In the genomic region with DNA sequence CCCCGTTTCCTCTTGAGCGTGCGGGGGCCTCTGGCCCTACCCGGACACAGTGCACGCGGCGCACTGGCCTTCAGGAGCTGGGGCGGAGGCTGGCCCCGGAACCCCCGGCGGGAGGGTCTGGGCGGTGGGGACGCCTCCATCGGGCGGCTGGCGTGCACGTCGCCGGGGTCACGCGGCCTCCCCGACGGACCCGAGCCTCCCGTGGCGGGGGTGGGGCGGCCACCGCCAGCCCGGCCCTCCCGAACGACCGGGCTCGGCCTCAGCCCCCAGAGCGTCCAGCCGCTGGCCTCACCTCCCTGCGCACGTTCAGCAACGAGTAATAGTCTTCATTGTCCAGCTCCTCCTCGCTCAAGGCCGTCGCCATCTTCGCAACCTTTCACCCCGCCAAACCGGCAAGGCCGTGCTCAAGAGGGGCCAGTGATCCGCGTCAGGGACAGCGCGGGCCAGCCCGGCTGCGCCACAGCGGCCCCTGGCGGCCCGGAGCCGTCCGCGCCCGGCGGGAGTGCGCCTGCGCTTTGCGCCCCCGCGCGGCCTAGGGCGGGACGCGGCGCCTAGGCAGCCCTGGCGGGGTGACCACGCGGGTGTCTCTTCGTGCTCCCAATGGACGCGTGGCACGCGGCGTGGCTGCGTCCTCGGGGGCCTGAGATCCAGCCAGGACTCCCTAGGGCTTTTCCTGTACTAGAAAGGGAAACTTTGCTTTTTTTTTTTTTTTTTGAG, we compare ENCODE assay signal across 8 cellular contexts. TPM values are rescaled to one million over a fixed set of nuclear protein-coding genes. Genes with fewer than 3 reads are reported as not detected.
A peak's percentile ranks its signal among the peaks of the same experiment; 100 is the strongest.
DNase-seq lines count a peak whose midpoint lies in the region; ATAC-seq, FAIRE-seq and TF ChIP-seq lines count a peak whose summit lies in the region.

A gene with protein sequence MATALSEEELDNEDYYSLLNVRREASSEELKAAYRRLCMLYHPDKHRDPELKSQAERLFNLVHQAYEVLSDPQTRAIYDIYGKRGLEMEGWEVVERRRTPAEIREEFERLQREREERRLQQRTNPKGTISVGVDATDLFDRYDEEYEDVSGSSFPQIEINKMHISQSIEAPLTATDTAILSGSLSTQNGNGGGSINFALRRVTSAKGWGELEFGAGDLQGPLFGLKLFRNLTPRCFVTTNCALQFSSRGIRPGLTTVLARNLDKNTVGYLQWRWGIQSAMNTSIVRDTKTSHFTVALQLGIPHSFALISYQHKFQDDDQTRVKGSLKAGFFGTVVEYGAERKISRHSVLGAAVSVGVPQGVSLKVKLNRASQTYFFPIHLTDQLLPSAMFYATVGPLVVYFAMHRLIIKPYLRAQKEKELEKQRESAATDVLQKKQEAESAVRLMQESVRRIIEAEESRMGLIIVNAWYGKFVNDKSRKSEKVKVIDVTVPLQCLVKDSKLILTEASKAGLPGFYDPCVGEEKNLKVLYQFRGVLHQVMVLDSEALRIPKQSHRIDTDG (minus strand): TSS at position 380 of the 717 bp plus-strand sequence. CDS start 16 bp downstream, at position 364.

- peak; percentile 99 for FAIRE-seq in HTR-8/SVneo (lab: Jason Lieb, UNC)

- DNase-seq in Calu3 = peak; percentile 89
- DNase-seq in HTR-8/SVneo (ENCODE audit: insufficient read length, low spot score) = peak; percentile 83
- DNase-seq in NOMO-1 treated with dmso at 0.1 percent for 144 hours (lab: John Stamatoyannopoulos, UW; ENCODE audit: unreplicated experiment) = peak; percentile 84
- peak; percentile 75 for DNase-seq in activated CD8-positive, alpha-beta memory T cell treated with anti-CD3 and anti-CD28 coated beads, Interleukin-2, amount 50 U/mL, for 24 hours (ENCODE audit: extremely low read depth)
- DNase-seq in endothelial cell (ENCODE audit: low spot score) = peak; percentile 94
- peak; percentile 72 to 90 for DNase-seq in mesothelial cell of epicardium (ENCODE audit: low spot score in 2 of 2, unreplicated experiment in 2 of 2)
- peak; percentile 83 to 86 for DNase-seq in stimulated activated CD8-positive, alpha-beta memory T cell treated with anti-CD3 and anti-CD28 coated beads, Interleukin-15, amount 100 ng/mL, for 48 hours (ENCODE audit: low read depth in 2 of 2)

- H3K9me3 Mint-ChIP-seq in Calu3 (ENCODE audit: low read depth, unreplicated experiment) (no peaks in the 10 kb centered on the region), endothelial cell (ENCODE audit: unreplicated experiment) (no peaks in the 10 kb centered on the region), mesothelial cell of epicardium (no peaks in the 10 kb centered on the region)

- H3K4me1 Mint-ChIP-seq in Calu3 (ENCODE audit: low read depth, unreplicated experiment) = peaks cover 11% of the 10 kb centered on the region
- peaks cover 7% of the 10 kb centered on the region for H3K4me1 Mint-ChIP-seq in endothelial cell (ENCODE audit: unreplicated experiment)
- peaks cover 16% of the 10 kb centered on the region for H3K4me1 Mint-ChIP-seq in mesothelial cell of epicardium

- no TSS peak for BruUV-seq in Calu3 (replicated peaks; lab: Mats Ljungman, UMichigan)

- H3K27ac Mint-ChIP-seq in Calu3 (ENCODE audit: unreplicated experiment) (peak within 1 kb of the TSS; percentile 86), endothelial cell (ENCODE audit: unreplicated experiment) (peak within 1 kb of the TSS; percentile 91), mesothelial cell of epicardium (peak within 1 kb of the TSS; percentile 98)

- intact Hi-C loops in Calu3 (cut with micrococcal nuclease; ENCODE audit: unreplicated experiment) = no loop called here

- peaks cover 18% of the 10 kb centered on the region for H3K36me3 Mint-ChIP-seq in Calu3 (ENCODE audit: insufficient read depth, unreplicated experiment)
- H3K36me3 Mint-ChIP-seq in endothelial cell (ENCODE audit: low read depth, unreplicated experiment) = no peaks in the 10 kb centered on the region
- no peaks in the 10 kb centered on the region for H3K36me3 Mint-ChIP-seq in mesothelial cell of epicardium

- H3K27me3 Mint-ChIP-seq in Calu3 (ENCODE audit: unreplicated experiment) (peaks cover 4% of the 10 kb centered on the region), endothelial cell (ENCODE audit: unreplicated experiment) (peaks cover 4% of the 10 kb centered on the region), mesothelial cell of epicardium (ENCODE audit: low read depth) (peaks cover 1% of the 10 kb centered on the region)

- H3K4me3 Mint-ChIP-seq in Calu3 (ENCODE audit: low read depth, unreplicated experiment) (peak within 1 kb of the TSS; percentile 73), endothelial cell (ENCODE audit: unreplicated experiment) (peak within 1 kb of the TSS; percentile 97), mesothelial cell of epicardium (peak within 1 kb of the TSS; percentile 93)

- TF ChIP-seq CTCF in Calu3 (IDR thresholded peaks at IDR 0.05; ENCODE audit: unreplicated experiment) (peak; percentile 74), endothelial cell (IDR thresholded peaks at IDR 0.05; ENCODE audit: unreplicated experiment) (peak; percentile 97), mesothelial cell of epicardium (IDR thresholded peaks at IDR 0.05; ENCODE audit: unreplicated experiment) (peak; percentile 87)

- CTCF ChIA-PET in Calu3 (lab: Charles Lee) = no interaction called here

- ATAC-seq in GM21367 (IDR thresholded peaks at IDR 0.05; ENCODE audit: unreplicated experiment) = peak; percentile 79

RNA-seq across cellular contexts. Expression of the gene that starts here (rescaled TPM):
- 57.3 and 64.0 TPM in 2 replicates for total RNA-seq in Calu3 (2022)
- total RNA-seq in endothelial cell (ENCODE audit: unreplicated experiment) = 57.0 TPM
- 60.9 to 65.1 TPM (median 63.4 TPM) in 3 replicates for total RNA-seq in mesothelial cell of epicardium

Comparison
In these comparisons a context has a peak if more than half of its experiments do, and no peak if none do; other contexts are left out.
1. Peak in every context shown above with its lines: DNase-seq and ATAC-seq.